ENCODE assay signal across 16 cellular contexts in the genomic region with DNA sequence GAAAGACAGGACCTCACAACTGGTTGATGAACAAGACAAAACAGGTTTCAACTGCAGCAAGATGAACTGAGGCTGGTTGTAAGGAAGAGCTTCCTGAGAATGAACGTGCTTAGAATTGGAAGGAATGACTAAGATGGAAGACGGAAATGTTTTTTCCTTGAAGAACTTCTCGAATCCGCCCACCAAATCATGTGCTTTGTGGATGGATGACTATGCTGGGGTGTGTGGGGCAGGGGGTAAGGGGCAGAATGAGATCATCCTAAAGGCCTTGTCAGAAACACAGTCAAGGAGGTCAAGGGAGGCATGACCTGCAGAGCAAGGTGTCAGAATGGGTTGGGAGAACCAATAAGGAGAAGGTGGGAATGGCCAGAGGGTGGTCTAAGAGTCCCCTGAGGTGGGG.
A peak's percentile ranks its signal among the peaks of the same experiment; 100 is the strongest.
DNase-seq lines count a peak whose midpoint lies in the region; ATAC-seq, FAIRE-seq and TF ChIP-seq lines count a peak whose summit lies in the region.
"Had no signal": no experiment of that assay in that cellular context is flagged by ENCODE, and none has a peak within 500 bp of the region (broad histone marks: within the 10 kb centered on the region; RNA-seq: fewer than 3 reads in every experiment).

No MANE protein-coding gene starts in this region.

- no peak for FAIRE-seq in D721Med (lab: Jason Lieb, UNC)

- no peak for TF ChIP-seq CTCF in ascending aorta (IDR thresholded peaks at IDR 0.05)
- TF ChIP-seq CTCF in foreskin keratinocyte (conservative IDR thresholded peaks at IDR 0.05) = no peak
- TF ChIP-seq CTCF in D721Med (IDR thresholded peaks at IDR 0.05; ENCODE audit: insufficient read depth, missing control alignments) = no peak
- TF ChIP-seq CTCF in psoas muscle (IDR thresholded peaks at IDR 0.05) = no peak

- DNase-seq in activated CD4-positive, alpha-beta T cell treated with anti-CD3 and anti-CD28 coated beads for 36 hours = no peak
- DNase-seq in activated CD4-positive, alpha-beta T cell treated with anti-CD3 and anti-CD28 coated beads, Interleukin-2, amount 50 U/mL, for 4 hours = no peak
- DNase-seq in ascending aorta (ENCODE audit: low spot score in 2 of 2) (no peak), foreskin keratinocyte (peak; percentile 32 to 64), stromal cell of bone marrow (ENCODE audit: low read depth) (peak; percentile 45), D721Med (ENCODE audit: insufficient read length, low spot score) (no peak), psoas muscle (no peak)
- DNase-seq: activated B cell treated with CpG ODN at 0.5 μM for 24 hours; CD8-positive, alpha-beta memory T cell; effector CD8-positive, alpha-beta T cell; GDM1; NCI-H1092; retina had no signal

- H3K27me3 ChIP-seq in ascending aorta (no peaks in the 10 kb centered on the region), foreskin keratinocyte (no peaks in the 10 kb centered on the region), psoas muscle (ENCODE audit: insufficient read depth in 3 of 3, low read length in 2 of 3) (no peaks in the 10 kb centered on the region)
- H3K27me3 ChIP-seq: heart left ventricle had no signal

- H3K27ac ChIP-seq in ascending aorta = peak overlapping the region; percentile 81 to 87
- H3K27ac ChIP-seq in foreskin keratinocyte = no peak overlapping the region
- H3K27ac ChIP-seq in psoas muscle = no peak overlapping the region
- H3K27ac ChIP-seq: 22Rv1 had no signal

- WGBS in psoas muscle, 3 donors = 93 to 95% (median 95%) methylated on average over 4 of the region's 4 CpGs

- POLR2A ChIA-PET in activated CD4-positive, alpha-beta T cell treated with anti-CD3 and anti-CD28 coated beads for 36 hours (lab: Charles Lee) = no interaction called here

- H3K27ac Mint-ChIP-seq in activated CD4-positive, alpha-beta T cell treated with anti-CD3 and anti-CD28 coated beads for 36 hours = peak overlapping the region; percentile 40
- H3K27ac Mint-ChIP-seq: activated B cell treated with CpG ODN at 0.5 μM for 24 hours had no signal

- peaks cover 18% of the 10 kb centered on the region for H3K4me1 Mint-ChIP-seq in activated CD4-positive, alpha-beta T cell treated with anti-CD3 and anti-CD28 coated beads for 36 hours
- H3K4me1 Mint-ChIP-seq: activated B cell treated with CpG ODN at 0.5 μM for 24 hours had no signal

- no peak for ATAC-seq in activated CD4-positive, alpha-beta T cell treated with anti-CD3 and anti-CD28 coated beads for 36 hours
- ATAC-seq in foreskin keratinocyte = peak; percentile 21
- no peak for ATAC-seq in psoas muscle
- ATAC-seq in GM21515 (IDR thresholded peaks at IDR 0.05; ENCODE audit: unreplicated experiment) = no peak

- H3K36me3 Mint-ChIP-seq in activated CD4-positive, alpha-beta T cell treated with anti-CD3 and anti-CD28 coated beads for 36 hours (ENCODE audit: low read depth) = peaks cover 20% of the 10 kb centered on the region

- peaks cover 88 to 90% of the 10 kb centered on the region in 2 donors for H3K36me3 ChIP-seq in ascending aorta
- peaks cover 0 to 34% of the 10 kb centered on the region in 2 donors for H3K36me3 ChIP-seq in psoas muscle (ENCODE audit: insufficient read depth in 1 of 2, low read depth in 1 of 2)

- H3K27me3 Mint-ChIP-seq in activated CD4-positive, alpha-beta T cell treated with anti-CD3 and anti-CD28 coated beads for 36 hours = no peaks in the 10 kb centered on the region
- H3K27me3 Mint-ChIP-seq: CD8-positive, alpha-beta memory T cell had no signal

- H3K4me1 ChIP-seq in ascending aorta (peaks cover 6 to 41% of the 10 kb centered on the region in 2 donors), foreskin keratinocyte (no peaks in the 10 kb centered on the region), psoas muscle (no peaks in the 10 kb centered on the region)

- no peak overlapping the region for H3K4me3 Mint-ChIP-seq in activated CD4-positive, alpha-beta T cell treated with anti-CD3 and anti-CD28 coated beads for 36 hours
- H3K4me3 Mint-ChIP-seq: activated B cell treated with CpG ODN at 0.5 μM for 24 hours; CD8-positive, alpha-beta memory T cell had no signal

- intact Hi-C loops in activated CD4-positive, alpha-beta T cell treated with anti-CD3 and anti-CD28 coated beads for 36 hours (cut with DNase I, micrococcal nuclease) = no loop called here
- intact Hi-C loops in ascending aorta (cut with DNase I) = no loop called here
- intact Hi-C loops in psoas muscle (cut with DNase I) = no loop called here

- no peaks in the 10 kb centered on the region for H3K9me3 Mint-ChIP-seq in activated CD4-positive, alpha-beta T cell treated with anti-CD3 and anti-CD28 coated beads for 36 hours (ENCODE audit: low read depth)
- H3K9me3 Mint-ChIP-seq: activated B cell treated with CpG ODN at 0.5 μM for 24 hours had no signal

- CTCF ChIA-PET in activated CD4-positive, alpha-beta T cell treated with anti-CD3 and anti-CD28 coated beads for 36 hours (lab: Charles Lee) = interaction anchor here (0.6 to 1.9 kb wide), 3 partner anchors 10 to 951 kb away, joined by 3 to 6 read pairs (median 3); no protein-coding TSS in a partner anchor

- H3K4me3 ChIP-seq in ascending aorta (no peak overlapping the region), psoas muscle (no peak overlapping the region)
- H3K4me3 ChIP-seq: heart left ventricle had no signal

- no peaks in the 10 kb centered on the region for H3K9me3 ChIP-seq in ascending aorta
- H3K9me3 ChIP-seq in psoas muscle = no peaks in the 10 kb centered on the region
- H3K9me3 ChIP-seq: heart left ventricle had no signal

Comparison
In these comparisons a context has a peak if more than half of its experiments do, and no peak if none do; other contexts are left out.
1. DNase-seq: peak in foreskin keratinocyte (2 of 2) and stromal cell of bone marrow (single experiment); none in activated CD4-positive, alpha-beta T cell treated with anti-CD3 and anti-CD28 coated beads for 36 hours (single experiment), activated CD4-positive, alpha-beta T cell treated with anti-CD3 and anti-CD28 coated beads, Interleukin-2, amount 50 U/mL, for 4 hours (0 of 2), ascending aorta (0 of 2), D721Med (single experiment) and psoas muscle (0 of 2).
2. H3K27ac ChIP-seq: peak in ascending aorta (2 of 2); none in foreskin keratinocyte (single experiment) and psoas muscle (single experiment).